Comparison of ENCODE assay signal across 8 cellular contexts in genomic region chr4:141352775-141353544, GRCh38.
DNase-seq lines count a peak whose midpoint lies in the region; ATAC-seq and TF ChIP-seq lines count a peak whose summit lies in the region.
"Had no signal": no experiment of that assay in that cellular context is flagged by ENCODE, and none has a peak within 500 bp of the region (broad histone marks: within the 10 kb centered on the region; RNA-seq: fewer than 3 reads in every experiment).

No MANE protein-coding gene starts in this region.

- TF ChIP-seq POLR2A in transverse colon (IDR thresholded peaks at IDR 0.05): no peak

- H3K27me3 Mint-ChIP-seq in T-helper 17 cell: peaks cover 10% of the 10 kb centered on the region
- peaks cover 6% of the 10 kb centered on the region for H3K27me3 Mint-ChIP-seq in activated T-cell treated with anti-CD3 and anti-CD28 coated beads, Interleukin-2, amount 50 U/mL, for 24 hours

- ATAC-seq in T-helper 17 cell: peak; percentile 12
- ATAC-seq in left ventricle myocardium superior: peak; percentile 52
- ATAC-seq in HG03521 (IDR thresholded peaks at IDR 0.05; ENCODE audit: unreplicated experiment): no peak

- no peaks in the 10 kb centered on the region for H3K9me3 Mint-ChIP-seq in activated T-cell treated with anti-CD3 and anti-CD28 coated beads, Interleukin-2, amount 50 U/mL, for 24 hours

- H3K27ac ChIP-seq in transverse colon: peak overlapping the region in 3 of 4 donors; percentile 40 to 56 (median 42)
- H3K27ac ChIP-seq: right lobe of liver had no signal

- DNase-seq in HS-5 (ENCODE audit: low read depth): peak; percentile 56
- no peak for DNase-seq in T-helper 17 cell
- no peak for DNase-seq in left ventricle myocardium superior
- no peak for DNase-seq in transverse colon
- no peak for DNase-seq in stimulated activated naive CD4-positive, alpha-beta T cell treated with Interleukin-2 at 50 U/mL for 16 hours (lab: John Stamatoyannopoulos, UW)
- DNase-seq in activated T-cell treated with anti-CD3 and anti-CD28 coated beads, Interleukin-2, amount 50 U/mL, for 24 hours: no peak
- DNase-seq: right lobe of liver had no signal

- no peaks in the 10 kb centered on the region for H3K27me3 ChIP-seq in transverse colon
- H3K27me3 ChIP-seq: right lobe of liver had no signal

- peaks cover 4% of the 10 kb centered on the region for H3K4me1 Mint-ChIP-seq in T-helper 17 cell
- peaks cover 2% of the 10 kb centered on the region for H3K4me1 Mint-ChIP-seq in activated T-cell treated with anti-CD3 and anti-CD28 coated beads, Interleukin-2, amount 50 U/mL, for 24 hours (ENCODE audit: low read depth)

- no peak overlapping the region for H3K4me3 ChIP-seq in transverse colon
- H3K4me3 ChIP-seq: right lobe of liver had no signal

- in situ Hi-C loops in transverse colon (cut with MboI; ENCODE audit: low pct_ligation_motif_present in 1 of 4, low pct_unique_long_range_greater_than_20kb in 1 of 4, low sequenced_read_pairs in 3 of 4): no loop called here

- WGBS in transverse colon (ENCODE audit: low coverage in 1 of 2), 2 donors: 16 to 31% methylated on average over 5 of the region's 5 CpGs

- H3K36me3 Mint-ChIP-seq in T-helper 17 cell (ENCODE audit: low read depth): no peaks in the 10 kb centered on the region
- no peaks in the 10 kb centered on the region for H3K36me3 Mint-ChIP-seq in activated T-cell treated with anti-CD3 and anti-CD28 coated beads, Interleukin-2, amount 50 U/mL, for 24 hours (ENCODE audit: low read depth)

- H3K4me1 ChIP-seq in transverse colon: peaks cover 10 to 36% (median 15%) of the 10 kb centered on the region in 4 donors

- no peak overlapping the region for H3K4me3 Mint-ChIP-seq in T-helper 17 cell
- no peak overlapping the region for H3K4me3 Mint-ChIP-seq in activated T-cell treated with anti-CD3 and anti-CD28 coated beads, Interleukin-2, amount 50 U/mL, for 24 hours

- H3K36me3 ChIP-seq in transverse colon: no peaks in the 10 kb centered on the region
- H3K36me3 ChIP-seq: right lobe of liver had no signal

- H3K9me3 ChIP-seq in T-helper 17 cell (ENCODE audit: control insufficient read depth, low read length, poor library complexity, severe bottlenecking): no peaks in the 10 kb centered on the region
- H3K9me3 ChIP-seq in transverse colon: no peaks in the 10 kb centered on the region
- H3K9me3 ChIP-seq: right lobe of liver had no signal

- H3K27ac Mint-ChIP-seq in T-helper 17 cell: no peak overlapping the region
- H3K27ac Mint-ChIP-seq in activated T-cell treated with anti-CD3 and anti-CD28 coated beads, Interleukin-2, amount 50 U/mL, for 24 hours: no peak overlapping the region

- TF ChIP-seq CTCF in transverse colon (IDR thresholded peaks at IDR 0.05): no peak

- intact Hi-C loops in left ventricle myocardium superior (cut with micrococcal nuclease): loop anchor here (5.0 kb wide), 1 partner anchor 349 kb away; no protein-coding TSS in a partner anchor
- intact Hi-C loops in transverse colon (cut with DNase I; ENCODE audit: low total_unique reads): no loop called here

- TF ChIP-seq EP300 in transverse colon (IDR thresholded peaks at IDR 0.05; ENCODE audit: low read depth): no peak
